22 cellular contexts compared by ENCODE assay signal in the genomic region with DNA sequence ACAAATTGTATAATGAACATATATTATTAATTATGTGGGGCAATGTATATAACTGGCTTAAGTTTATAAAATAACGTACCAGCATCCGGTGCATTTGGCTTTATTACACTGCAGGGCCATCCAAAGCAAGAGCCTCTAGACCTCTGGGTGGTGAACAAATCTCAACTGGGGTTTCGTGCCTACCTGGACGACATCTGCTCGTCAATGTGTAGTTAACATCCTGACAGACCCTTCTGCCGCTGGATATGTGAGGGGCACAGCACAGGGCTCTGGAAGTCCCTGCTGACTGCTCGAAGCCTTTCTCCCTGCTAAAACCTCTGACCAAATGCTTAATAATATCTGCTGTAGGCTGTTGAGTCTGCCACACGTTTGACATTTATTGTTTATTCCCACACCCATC. TPM values are rescaled to one million over a fixed set of nuclear protein-coding genes. Genes with fewer than 3 reads are reported as not detected.
A peak's percentile ranks its signal among the peaks of the same experiment; 100 is the strongest.
DNase-seq lines count a peak whose midpoint lies in the region; ATAC-seq, FAIRE-seq and TF ChIP-seq lines count a peak whose summit lies in the region.
"Had no signal": no experiment of that assay in that cellular context is flagged by ENCODE, and none has a peak within 500 bp of the region (broad histone marks: within the 10 kb centered on the region; RNA-seq: fewer than 3 reads in every experiment).

No MANE protein-coding gene starts in this region.

- H3K27ac ChIP-seq in brain microvascular endothelial cell: no peak overlapping the region
- H3K27ac ChIP-seq: ascending aorta, heart right ventricle had no signal

- no peaks in the 10 kb centered on the region for H3K27me3 Mint-ChIP-seq in neural crest cell (ENCODE audit: low read depth)
- no peaks in the 10 kb centered on the region for H3K27me3 Mint-ChIP-seq in naive thymus-derived CD8-positive, alpha-beta T cell

- H3K4me1 Mint-ChIP-seq in neural crest cell: peaks cover 44% of the 10 kb centered on the region
- H3K4me1 Mint-ChIP-seq in naive thymus-derived CD8-positive, alpha-beta T cell: peaks cover 11 to 55% (median 50%) of the 10 kb centered on the region in 4 donors

- H3K36me3 Mint-ChIP-seq in neural crest cell (ENCODE audit: low read depth): no peaks in the 10 kb centered on the region
- peaks cover 0 to 2% (median 2%) of the 10 kb centered on the region in 3 donors for H3K36me3 Mint-ChIP-seq in naive thymus-derived CD8-positive, alpha-beta T cell
- H3K36me3 Mint-ChIP-seq: immature natural killer cell had no signal

- POLR2A ChIA-PET in naive thymus-derived CD8-positive, alpha-beta T cell (lab: Charles Lee): no interaction called here

- in situ Hi-C loops in brain microvascular endothelial cell (cut with HindIII; ENCODE audit: low pct_ligation_motif_present, low sequenced_read_pairs): no loop called here

- H3K27ac Mint-ChIP-seq in neural crest cell (ENCODE audit: unreplicated experiment): no peak overlapping the region
- peak overlapping the region in 2 of 10 donors; percentile 34 to 76 for H3K27ac Mint-ChIP-seq in naive thymus-derived CD8-positive, alpha-beta T cell
- H3K27ac Mint-ChIP-seq: endodermal cell, immature natural killer cell had no signal

- FAIRE-seq in D721Med (lab: Jason Lieb, UNC): no peak
- FAIRE-seq: TTC549 had no signal

- ATAC-seq in naive thymus-derived CD8-positive, alpha-beta T cell: no peak
- ATAC-seq: heart right ventricle had no signal

- DNase-seq in NCI-H510A (lab: John Stamatoyannopoulos, UW): peak; percentile 18
- DNase-seq in NCI-H510A treated with DMSO at 0.1 percent for 48 hours (lab: John Stamatoyannopoulos, UW): no peak
- peak; percentile 55 for DNase-seq in HT-29 (ENCODE audit: low spot score)
- peak; percentile 11 for DNase-seq in brain microvascular endothelial cell
- DNase-seq in neural crest cell (ENCODE audit: low read depth, low spot score): no peak
- DNase-seq in naive thymus-derived CD8-positive, alpha-beta T cell: no peak
- DNase-seq in stimulated activated CD4-positive, alpha-beta T cell treated with anti-CD3 and anti-CD28 coated beads, Interleukin-12 subunit alpha, Interleukin-12 subunit beta, amount 100 ng/mL, for 4 hours: no peak
- no peak for DNase-seq in D721Med (ENCODE audit: insufficient read length, low spot score)
- DNase-seq: activated CD4-positive, alpha-beta T cell treated with anti-CD3 and anti-CD28 coated beads for 4 hours; activated CD8-positive, alpha-beta memory T cell treated with anti-CD3 and anti-CD28 coated beads, Interleukin-2, amount 50 U/mL, for 4 hours; activated gamma-delta T cell treated with Interleukin-2 at 50 U/mL for 16 hours; DMS153; endodermal cell; heart right ventricle; immature natural killer cell; NCI-H2029 treated with DMSO at 0.1 percent for 48 hours; NCI-H526 treated with DMSO at 0.1 percent for 48 hours; Right ventricle myocardium superior; stimulated activated CD4-positive, alpha-beta T cell treated with anti-CD3 and anti-CD28 coated beads, Interleukin-2, amount 100 ng/mL, for 24 hours; SW 1271 had no signal

- peaks cover 3% of the 10 kb centered on the region for H3K36me3 ChIP-seq in brain microvascular endothelial cell (replicated peaks)
- H3K36me3 ChIP-seq: ascending aorta had no signal

- H3K4me3 ChIP-seq in brain microvascular endothelial cell (ENCODE audit: low read depth, low read length): no peak overlapping the region
- H3K4me3 ChIP-seq: ascending aorta, heart right ventricle had no signal

- H3K27me3 ChIP-seq in brain microvascular endothelial cell (replicated peaks): no peaks in the 10 kb centered on the region
- H3K27me3 ChIP-seq: ascending aorta, heart right ventricle had no signal

- H3K9me3 Mint-ChIP-seq in neural crest cell: no peaks in the 10 kb centered on the region
- H3K9me3 Mint-ChIP-seq in naive thymus-derived CD8-positive, alpha-beta T cell: no peaks in the 10 kb centered on the region
- H3K9me3 Mint-ChIP-seq: endodermal cell, immature natural killer cell had no signal

- TF ChIP-seq CTCF in brain microvascular endothelial cell (IDR thresholded peaks at IDR 0.05; ENCODE audit: low read depth, low read length, missing control alignments): peak; percentile 67
- TF ChIP-seq CTCF in neural crest cell (conservative IDR thresholded peaks at IDR 0.05): no peak
- no peak for TF ChIP-seq CTCF in D721Med (IDR thresholded peaks at IDR 0.05; ENCODE audit: insufficient read depth, missing control alignments)

- peak overlapping the region; percentile 58 for H3K4me3 Mint-ChIP-seq in neural crest cell
- H3K4me3 Mint-ChIP-seq in naive thymus-derived CD8-positive, alpha-beta T cell: peak overlapping the region in 3 of 10 donors; percentile 20 to 26 (median 20)
- H3K4me3 Mint-ChIP-seq: endodermal cell had no signal

RNA-seq across cellular contexts. Expression of a gene that starts 2.3 kb away (rescaled TPM):
- total RNA-seq in HT-29 (2014; rRNA removed; shearing (Covaris generic)): 7.5 and 11.7 TPM in 2 replicates
- total RNA-seq in neural crest cell: 11.1 and 11.8 TPM in 2 replicates
- 10 to 100 TPM; 12.0 to 12.5 TPM for total RNA-seq in naive thymus-derived CD8-positive, alpha-beta T cell
- 10 to 100 TPM; 10.3 to 15.8 (median 14.1) TPM for polyA plus RNA-seq in naive thymus-derived CD8-positive, alpha-beta T cell

RNA-seq across cellular contexts. Expression of a gene that starts 2.5 kb away (rescaled TPM):
- 49.0 and 65.5 TPM in 2 replicates for total RNA-seq in HT-29 (2014; rRNA removed; shearing (Covaris generic))
- total RNA-seq in neural crest cell: 20.8 and 21.5 TPM in 2 replicates
- 10 to 100 TPM; 35.2 to 41.9 TPM for total RNA-seq in naive thymus-derived CD8-positive, alpha-beta T cell
- polyA plus RNA-seq in naive thymus-derived CD8-positive, alpha-beta T cell: 10 to 100 TPM; 21.4 to 26.0 (median 22.5) TPM

Comparison
In these comparisons a context has a peak if more than half of its experiments do, and no peak if none do; other contexts are left out.
1. DNase-seq: peak in NCI-H510A (single experiment), HT-29 (single experiment) and brain microvascular endothelial cell (single experiment); none in NCI-H510A treated with DMSO at 0.1 percent for 48 hours (single experiment), neural crest cell (single experiment), naive thymus-derived CD8-positive, alpha-beta T cell (0 of 10), stimulated activated CD4-positive, alpha-beta T cell treated with anti-CD3 and anti-CD28 coated beads, Interleukin-12 subunit alpha, Interleukin-12 subunit beta, amount 100 ng/mL, for 4 hours (single experiment) and D721Med (single experiment).